Comparison of ENCODE assay signal across 8 cellular contexts in genomic region chr10:132538031-132538789, GRCh38.
DNase-seq lines count a peak whose midpoint lies in the region; ATAC-seq and TF ChIP-seq lines count a peak whose summit lies in the region.

No MANE protein-coding gene starts in this region.

- DNase-seq in NB4 (ENCODE audit: low read depth) (peak; percentile 47), DMS153 treated with DMSO at 0.1 percent for 48 hours (lab: John Stamatoyannopoulos, UW; ENCODE audit: unreplicated experiment) (no peak), SHP77 (lab: John Stamatoyannopoulos, UW) (no peak), cerebellar cortex (ENCODE audit: low spot score) (no peak)
- no peak for DNase-seq in effector memory CD4-positive, alpha-beta T cell

- no peak for ATAC-seq in HG03469 (IDR thresholded peaks at IDR 0.05; ENCODE audit: unreplicated experiment)

- TF ChIP-seq POLR2A in NB4 (IDR thresholded peaks at IDR 0.05; ENCODE audit: extremely low read depth, insufficient read length), result no peak

- TF ChIP-seq CTCF in NB4 (IDR thresholded peaks at IDR 0.05; ENCODE audit: low read depth, low read length), result no peak

- H3K27ac ChIP-seq in effector memory CD4-positive, alpha-beta T cell (ENCODE audit: insufficient read depth, low read length, poor library complexity, severe bottlenecking), result peak overlapping the region; percentile 72
- H3K27ac ChIP-seq in muscle layer of duodenum (ENCODE audit: low read length), result peak overlapping the region; percentile 86

- H3K27me3 ChIP-seq in effector memory CD4-positive, alpha-beta T cell (replicated peaks; ENCODE audit: control insufficient read depth, insufficient read depth, low read length, poor library complexity, severe bottlenecking), result no peaks in the 10 kb centered on the region
- no peaks in the 10 kb centered on the region for H3K27me3 ChIP-seq in muscle layer of duodenum (ENCODE audit: low read depth, low read length)

- H3K36me3 ChIP-seq in effector memory CD4-positive, alpha-beta T cell (ENCODE audit: control insufficient read depth, insufficient read depth, low read length), result no peaks in the 10 kb centered on the region
- H3K36me3 ChIP-seq in muscle layer of duodenum (ENCODE audit: control insufficient read depth in 1 of 2, insufficient read depth in 2 of 2, low read length in 2 of 2), result no peaks in the 10 kb centered on the region

- H3K4me3 ChIP-seq in GM08714 (ENCODE audit: low read length), result peak overlapping the region; percentile 85
- H3K4me3 ChIP-seq in NB4 (ENCODE audit: low read depth, low read length), result peak overlapping the region; percentile 92
- H3K4me3 ChIP-seq in effector memory CD4-positive, alpha-beta T cell (ENCODE audit: insufficient read depth, low read depth, low read length, poor library complexity, severe bottlenecking), result peak overlapping the region; percentile 51
- H3K4me3 ChIP-seq in muscle layer of duodenum (ENCODE audit: low read depth in 1 of 2, low read length in 2 of 2), result peak overlapping the region; percentile 74 to 79

- H3K4me1 ChIP-seq in effector memory CD4-positive, alpha-beta T cell (ENCODE audit: control insufficient read depth, insufficient read depth, low read length, poor library complexity, severe bottlenecking), result peaks cover 34% of the 10 kb centered on the region
- peaks cover 8 to 49% of the 10 kb centered on the region in 2 donors for H3K4me1 ChIP-seq in muscle layer of duodenum (ENCODE audit: control insufficient read depth in 1 of 2, insufficient read depth in 2 of 2, low read length in 2 of 2)

- no peaks in the 10 kb centered on the region for H3K9me3 ChIP-seq in effector memory CD4-positive, alpha-beta T cell (ENCODE audit: control insufficient read depth, low read length)
- no peaks in the 10 kb centered on the region for H3K9me3 ChIP-seq in muscle layer of duodenum (ENCODE audit: control insufficient read depth in 1 of 2, low read length in 2 of 2)
